27 cellular contexts compared by ENCODE assay signal in the genomic region with DNA sequence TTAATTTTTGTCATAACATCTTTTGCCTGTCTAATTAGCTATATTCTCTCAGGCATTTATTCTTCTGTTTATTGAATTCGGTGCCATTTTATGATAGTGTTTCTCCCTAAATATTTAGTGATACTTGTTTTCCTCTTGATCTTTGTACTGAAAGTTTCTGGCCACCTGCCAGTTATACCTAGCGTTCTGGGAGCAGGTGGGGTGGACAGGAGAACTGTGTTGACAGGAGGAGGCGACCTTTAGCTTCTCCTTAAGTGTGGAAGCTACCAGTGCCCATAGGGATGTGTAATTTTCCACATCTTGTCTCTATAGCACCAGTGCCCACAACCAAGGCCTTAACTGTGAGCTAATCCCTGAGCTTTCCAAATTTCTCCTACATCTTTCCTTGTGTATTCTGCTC.
"Had no signal": no experiment of that assay in that cellular context is flagged by ENCODE, and none has a peak within 500 bp of the region (broad histone marks: within the 10 kb centered on the region; RNA-seq: fewer than 3 reads in every experiment).

No MANE protein-coding gene starts in this region.

- H3K9me3 Mint-ChIP-seq: activated naive CD4-positive, alpha-beta T cell treated with anti-CD3 and anti-CD28 coated beads, Interleukin-2, amount 50 U/mL, for 24 hours; immature natural killer cell; neural crest cell; stimulated activated naive B cell treated with anti-CD40 and anti-IgM and Interleukin-4, amounts not matched to agents 10 μg/mL and 1 μg/mL and 100 μg/mL, for 72 hours had no signal

- H3K36me3 ChIP-seq: ascending aorta, brain microvascular endothelial cell, left ventricle myocardium inferior, sigmoid colon, transverse colon, WERI-Rb-1 had no signal

- H3K4me3 Mint-ChIP-seq: activated CD8-positive, alpha-beta T cell treated with anti-CD3 and anti-CD28 coated beads, Interleukin-2, amount 10 ng/mL, durations not matched to agents 7 days and 5 days; activated naive CD4-positive, alpha-beta T cell treated with anti-CD3 and anti-CD28 coated beads, Interleukin-2, amount 50 U/mL, for 24 hours; immature natural killer cell; naive thymus-derived CD4-positive, alpha-beta T cell; neural crest cell; stimulated activated naive B cell treated with anti-CD40 and anti-IgM and Interleukin-4, amounts not matched to agents 10 μg/mL and 1 μg/mL and 100 μg/mL, for 72 hours had no signal

- H3K27ac Mint-ChIP-seq: activated CD8-positive, alpha-beta T cell treated with anti-CD3 and anti-CD28 coated beads, Interleukin-2, amount 10 ng/mL, durations not matched to agents 7 days and 5 days; activated naive CD4-positive, alpha-beta T cell treated with anti-CD3 and anti-CD28 coated beads, Interleukin-2, amount 50 U/mL, for 24 hours; immature natural killer cell; stimulated activated naive B cell treated with anti-CD40 and anti-IgM and Interleukin-4, amounts not matched to agents 10 μg/mL and 1 μg/mL and 100 μg/mL, for 72 hours had no signal

- FAIRE-seq: TTC549, urothelium cell line had no signal

- H3K36me3 Mint-ChIP-seq: activated naive CD4-positive, alpha-beta T cell treated with anti-CD3 and anti-CD28 coated beads, Interleukin-2, amount 50 U/mL, for 24 hours; immature natural killer cell; stimulated activated naive B cell treated with anti-CD40 and anti-IgM and Interleukin-4, amounts not matched to agents 10 μg/mL and 1 μg/mL and 100 μg/mL, for 72 hours had no signal

- H3K27ac ChIP-seq: ascending aorta, brain microvascular endothelial cell, left ventricle myocardium inferior, sigmoid colon, transverse colon, WERI-Rb-1 had no signal

- H3K4me1 Mint-ChIP-seq: activated naive CD4-positive, alpha-beta T cell treated with anti-CD3 and anti-CD28 coated beads, Interleukin-2, amount 50 U/mL, for 24 hours; immature natural killer cell; neural crest cell had no signal

- DNase-seq: activated CD4-positive, alpha-beta T cell treated with anti-CD3 and anti-CD28 coated beads, Interleukin-2, amount 50 U/mL, for 1 hour; activated CD4-positive, CD25-positive, alpha-beta regulatory T cell treated with anti-CD3 and anti-CD28 coated beads, Interleukin-2, amount 50 U/mL, for 72 hours; activated CD8-positive, alpha-beta T cell treated with anti-CD3 and anti-CD28 coated beads, Interleukin-2, amount 10 ng/mL, durations not matched to agents 7 days and 5 days; activated gamma-delta T cell treated with Interleukin-2 at 50 U/mL for 16 hours; brain microvascular endothelial cell; central memory CD4-positive, alpha-beta T cell; dermis blood vessel endothelial cell; effector CD8-positive, alpha-beta T cell; erythroblast; foreskin fibroblast; immature natural killer cell; kidney glomerular epithelial cell; left ventricle myocardium inferior; naive thymus-derived CD4-positive, alpha-beta T cell; occipital lobe; retina; sigmoid colon; stimulated activated CD4-positive, alpha-beta T cell treated with anti-CD3 and anti-CD28 coated beads, Interleukin-2, amount 100 ng/mL, for 48 hours; stimulated activated CD8-positive, alpha-beta memory T cell treated with anti-CD3 and anti-CD28 coated beads, Interleukin-4, amount 100 ng/mL, for 48 hours; stimulated activated naive B cell treated with anti-CD40 and anti-IgM and Interleukin-4, amounts not matched to agents 10 μg/mL and 1 μg/mL and 100 μg/mL, for 72 hours; transverse colon; WERI-Rb-1 had no signal

- H3K27me3 Mint-ChIP-seq: activated naive CD4-positive, alpha-beta T cell treated with anti-CD3 and anti-CD28 coated beads, Interleukin-2, amount 50 U/mL, for 24 hours; naive thymus-derived CD4-positive, alpha-beta T cell; stimulated activated naive B cell treated with anti-CD40 and anti-IgM and Interleukin-4, amounts not matched to agents 10 μg/mL and 1 μg/mL and 100 μg/mL, for 72 hours had no signal

- H3K4me1 ChIP-seq: ascending aorta, left ventricle myocardium inferior, sigmoid colon, transverse colon had no signal

- H3K4me3 ChIP-seq: ascending aorta, left ventricle myocardium inferior, sigmoid colon, transverse colon had no signal

- H3K9me3 ChIP-seq: ascending aorta, left ventricle myocardium inferior, sigmoid colon, transverse colon had no signal

- H3K27me3 ChIP-seq: ascending aorta, brain microvascular endothelial cell, sigmoid colon, transverse colon had no signal

- ATAC-seq: activated CD8-positive, alpha-beta T cell treated with anti-CD3 and anti-CD28 coated beads, Interleukin-2, amount 10 ng/mL, durations not matched to agents 7 days and 5 days; naive thymus-derived CD4-positive, alpha-beta T cell; stimulated activated naive B cell treated with anti-CD40 and anti-IgM and Interleukin-4, amounts not matched to agents 10 μg/mL and 1 μg/mL and 100 μg/mL, for 72 hours had no signal
